8 cellular contexts compared by ENCODE assay signal in the genomic region with DNA sequence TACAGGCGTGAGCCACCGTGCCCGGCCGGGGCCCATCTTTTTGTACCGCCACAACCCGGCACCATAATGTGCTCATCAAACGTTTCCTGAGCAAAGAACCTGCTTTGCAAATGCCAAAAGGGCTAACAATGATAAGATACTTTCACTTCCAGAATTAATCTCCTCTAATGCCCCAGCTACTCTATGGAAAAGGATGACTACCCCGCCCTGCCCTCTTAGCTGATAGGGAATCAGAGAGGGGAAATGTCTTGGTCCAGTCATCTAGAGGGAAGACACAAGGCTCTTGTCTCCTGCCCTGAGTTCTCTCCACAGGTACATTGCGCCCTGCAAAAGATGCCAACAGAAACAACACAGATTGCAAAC. TPM values are rescaled to one million over a fixed set of nuclear protein-coding genes. Genes with fewer than 3 reads are reported as not detected.
DNase-seq lines count a peak whose midpoint lies in the region; ATAC-seq and TF ChIP-seq lines count a peak whose summit lies in the region.

No MANE protein-coding gene starts in this region.

- CTCF ChIA-PET in activated CD4-positive, alpha-beta T cell treated with anti-CD3 and anti-CD28 coated beads for 36 hours (lab: Charles Lee): no interaction called here

- peak overlapping the region in 3 of 5 donors; percentile 40 to 71 (median 70) for H3K9ac ChIP-seq in subcutaneous abdominal adipose tissue (ENCODE audit: low read length in 5 of 5)

- H3K9me3 Mint-ChIP-seq in activated CD4-positive, alpha-beta T cell treated with anti-CD3 and anti-CD28 coated beads for 36 hours (ENCODE audit: low read depth): no peaks in the 10 kb centered on the region

- intact Hi-C loops in activated CD4-positive, alpha-beta T cell treated with anti-CD3 and anti-CD28 coated beads for 36 hours (cut with DNase I, micrococcal nuclease): no loop called here

- H3K4me3 ChIP-seq in WI38 (ENCODE audit: low read depth, low read length) (peak overlapping the region; percentile 85), iPS-18c (ENCODE audit: insufficient read depth, low read depth, low read length) (peak overlapping the region; percentile 71), subcutaneous abdominal adipose tissue (ENCODE audit: low read depth in 1 of 5, low read length in 5 of 5) (peak overlapping the region; percentile 79 to 94 (median 83))

- peaks cover 21% of the 10 kb centered on the region for H3K4me1 Mint-ChIP-seq in activated CD4-positive, alpha-beta T cell treated with anti-CD3 and anti-CD28 coated beads for 36 hours

- ATAC-seq in activated CD4-positive, alpha-beta T cell treated with anti-CD3 and anti-CD28 coated beads for 36 hours: no peak

- no peak overlapping the region for H3K27ac ChIP-seq in subcutaneous abdominal adipose tissue (ENCODE audit: low read depth, low read length)

- peaks cover 3% of the 10 kb centered on the region for H3K9me3 ChIP-seq in iPS-18c (ENCODE audit: control insufficient read depth, insufficient read depth, low read length)
- H3K9me3 ChIP-seq in subcutaneous abdominal adipose tissue (ENCODE audit: control insufficient read depth in 5 of 5, low read length in 5 of 5): no peaks in the 10 kb centered on the region

- no peaks in the 10 kb centered on the region for H3K27me3 ChIP-seq in subcutaneous abdominal adipose tissue (ENCODE audit: control insufficient read depth in 5 of 5, insufficient read depth in 4 of 5, low read length in 5 of 5)

- H3K36me3 Mint-ChIP-seq in activated CD4-positive, alpha-beta T cell treated with anti-CD3 and anti-CD28 coated beads for 36 hours (ENCODE audit: low read depth): no peaks in the 10 kb centered on the region

- H3K27me3 Mint-ChIP-seq in activated CD4-positive, alpha-beta T cell treated with anti-CD3 and anti-CD28 coated beads for 36 hours: no peaks in the 10 kb centered on the region

- TF ChIP-seq CTCF in WI38 (IDR thresholded peaks at IDR 0.05; ENCODE audit: low read depth, low read length): no peak

- peaks cover 0 to 2% (median 0%) of the 10 kb centered on the region in 5 donors for H3K36me3 ChIP-seq in subcutaneous abdominal adipose tissue (ENCODE audit: control insufficient read depth in 5 of 5, insufficient read depth in 5 of 5, low read length in 5 of 5)

- POLR2A ChIA-PET in activated CD4-positive, alpha-beta T cell treated with anti-CD3 and anti-CD28 coated beads for 36 hours (lab: Charles Lee): interaction anchor here (0.7 kb wide), 1 partner anchor 38 kb away, joined by 4 read pairs; no protein-coding TSS in a partner anchor

- no peak for DNase-seq in activated CD4-positive, alpha-beta T cell treated with anti-CD3 and anti-CD28 coated beads for 36 hours
- no peak for DNase-seq in activated CD4-positive, alpha-beta T cell treated with anti-CD3 and anti-CD28 coated beads, Interleukin-2, amount 50 U/mL, for 1 hour
- DNase-seq in ecto neural progenitor cell (ENCODE audit: low spot score) (no peak), Ammon's horn (ENCODE audit: low spot score) (no peak)
- DNase-seq in stimulated activated CD4-positive, alpha-beta T cell treated with anti-CD3 and anti-CD28 coated beads, Interleukin-4, amount 100 ng/mL, for 4 hours: no peak

- H3K4me1 ChIP-seq in subcutaneous abdominal adipose tissue (ENCODE audit: control insufficient read depth in 5 of 5, insufficient read depth in 5 of 5, low read length in 5 of 5): peaks cover 2 to 13% (median 11%) of the 10 kb centered on the region in 5 donors

- peak overlapping the region; percentile 84 for H3K4me3 Mint-ChIP-seq in activated CD4-positive, alpha-beta T cell treated with anti-CD3 and anti-CD28 coated beads for 36 hours

- peak overlapping the region; percentile 94 for H3K27ac Mint-ChIP-seq in activated CD4-positive, alpha-beta T cell treated with anti-CD3 and anti-CD28 coated beads for 36 hours

RNA-seq across cellular contexts. Expression of gene TTLL1, which starts 0.6 kb away (rescaled TPM):
- total RNA-seq in activated CD4-positive, alpha-beta T cell treated with anti-CD3 and anti-CD28 coated beads for 36 hours: 1 to 10 TPM; 5.7 to 6.6 TPM

RNA-seq across cellular contexts. Expression of gene BIK, which starts 22.0 kb away (rescaled TPM):
- 1 to 10 TPM; 1.4 to 1.9 TPM for total RNA-seq in activated CD4-positive, alpha-beta T cell treated with anti-CD3 and anti-CD28 coated beads for 36 hours

RNA-seq across cellular contexts. Expression of gene MCAT, which starts 54.6 kb away (rescaled TPM):
- total RNA-seq in activated CD4-positive, alpha-beta T cell treated with anti-CD3 and anti-CD28 coated beads for 36 hours: 10 to 100 TPM; 13.8 to 16.9 TPM
